Comparison of ENCODE assay signal across 17 cellular contexts in genomic region chr3:60250210-60250609, GRCh38.
A peak's percentile ranks its signal among the peaks of the same experiment; 100 is the strongest.
DNase-seq lines count a peak whose midpoint lies in the region; TF ChIP-seq lines count a peak whose summit lies in the region.
"Had no signal": no experiment of that assay in that cellular context is flagged by ENCODE, and none has a peak within 500 bp of the region (broad histone marks: within the 10 kb centered on the region; RNA-seq: fewer than 3 reads in every experiment).

No MANE protein-coding gene starts in this region.

- no peak overlapping the region for H3K4me3 ChIP-seq in epithelial cell of proximal tubule (ENCODE audit: low read depth, low read length)
- H3K4me3 ChIP-seq: A549, SJSA1 had no signal

- TF ChIP-seq CTCF in epithelial cell of proximal tubule (conservative IDR thresholded peaks at IDR 0.05; ENCODE audit: low read depth, low read length): no peak

- DNase-seq in NCI-H2171 treated with DMSO at 0.1 percent for 48 hours (lab: John Stamatoyannopoulos, UW) (peak; percentile 62), NCI-H2171 (lab: John Stamatoyannopoulos, UW) (no peak), NCI-H446 treated with DMSO at 0.1 percent for 48 hours (lab: John Stamatoyannopoulos, UW) (peak; percentile 54), epithelial cell of proximal tubule (ENCODE audit: low read depth) (peak; percentile 31), left kidney (ENCODE audit: low read depth, low spot score) (peak; percentile 43), GF-D8 (lab: John Stamatoyannopoulos, UW) (no peak), GM19240 (ENCODE audit: insufficient read length, low spot score) (no peak), EL (no peak)
- DNase-seq: CD4-positive, alpha-beta T cell; DND-41; HCEC 1CT; NCI-H1436 treated with DMSO at 0.1 percent for 48 hours; NCI-H2107; NCI-H510A treated with DMSO at 0.1 percent for 48 hours; SW 1271 had no signal

Comparison
In these comparisons a context has a peak if more than half of its experiments do, and no peak if none do; other contexts are left out.
1. DNase-seq: peak in NCI-H2171 treated with DMSO at 0.1 percent for 48 hours (single experiment), NCI-H446 treated with DMSO at 0.1 percent for 48 hours (single experiment), epithelial cell of proximal tubule (single experiment) and left kidney (single experiment); none in NCI-H2171 (single experiment), GF-D8 (single experiment), GM19240 (single experiment) and EL (single experiment).